Comparison of ENCODE assay signal across 23 cellular contexts in genomic region chr9:764986-765385, GRCh38.
DNase-seq lines count a peak whose midpoint lies in the region; FAIRE-seq and TF ChIP-seq lines count a peak whose summit lies in the region.
"Had no signal": no experiment of that assay in that cellular context is flagged by ENCODE, and none has a peak within 500 bp of the region (broad histone marks: within the 10 kb centered on the region; RNA-seq: fewer than 3 reads in every experiment).

No MANE protein-coding gene starts in this region.

- no peak overlapping the region for H2BK5ac ChIP-seq in trophoblast cell (ENCODE audit: low read depth, low read length, poor library complexity)

- H2AK5ac ChIP-seq in trophoblast cell (ENCODE audit: low read length), result no peak overlapping the region

- no peak overlapping the region for H3K4me3 ChIP-seq in right atrium auricular region
- no peak overlapping the region for H3K4me3 ChIP-seq in left ventricle myocardium inferior
- H3K4me3 ChIP-seq in endothelial cell of umbilical vein (replicated peaks in 1 of 3; ENCODE audit: insufficient read depth in 1 of 3, low read depth in 1 of 3, low read length in 3 of 3), result no peak overlapping the region
- H3K4me3 ChIP-seq in trophoblast cell (ENCODE audit: low read depth, low read length), result no peak overlapping the region
- H3K4me3 ChIP-seq in smooth muscle cell, result no peak overlapping the region
- H3K4me3 ChIP-seq: A549; BLaER1 treated with 17β-estradiol and CSF1 and Interleukin-3, amounts not matched to agents 10 nM and 100 nM had no signal

- H3K4me1 Mint-ChIP-seq in type B pancreatic cell (ENCODE audit: unreplicated experiment), result no peaks in the 10 kb centered on the region

- no peaks in the 10 kb centered on the region for H3K4me1 ChIP-seq in right atrium auricular region
- peaks cover 17% of the 10 kb centered on the region for H3K4me1 ChIP-seq in left ventricle myocardium inferior
- H3K4me1 ChIP-seq in endothelial cell of umbilical vein (ENCODE audit: control insufficient read depth, extremely low read depth, insufficient read depth, low read length), result peaks cover 2% of the 10 kb centered on the region
- peaks cover 3 to 7% of the 10 kb centered on the region in 2 experiments for H3K4me1 ChIP-seq in trophoblast cell (ENCODE audit: control insufficient read depth in 1 of 2, insufficient read depth in 2 of 2, low read length in 2 of 2)
- no peaks in the 10 kb centered on the region for H3K4me1 ChIP-seq in smooth muscle cell (ENCODE audit: low read depth)
- H3K4me1 ChIP-seq: Caco-2 had no signal

- H4K12ac ChIP-seq in trophoblast cell (ENCODE audit: low read depth, low read length), result no peak overlapping the region

- no peak overlapping the region for H3K4me2 ChIP-seq in endothelial cell of umbilical vein (ENCODE audit: insufficient read depth, low read length)
- no peak overlapping the region for H3K4me2 ChIP-seq in trophoblast cell (ENCODE audit: low read length)
- no peak overlapping the region for H3K4me2 ChIP-seq in smooth muscle cell

- dilution Hi-C loops in endothelial cell of umbilical vein (cut with MboI; ENCODE audit: extremely low pct_ligation_motif_present, low sequenced_read_pairs), result loop anchor here (25.0 kb wide), 1 partner anchor 153 kb away; no protein-coding TSS in a partner anchor

- WGBS in trophoblast cell (ENCODE audit: extremely low coverage, insufficient coverage, insufficient read length), result no CpG with 5 or more reads among the region's 2 CpGs
- 89% methylated on average over 2 of the region's 2 CpGs for WGBS in smooth muscle cell (ENCODE audit: low lambda C conversion rate)

- FAIRE-seq in endothelial cell of umbilical vein (lab: Jason Lieb, UNC), result peak; percentile 35
- FAIRE-seq: D721Med, G401.6, GM12891 had no signal

- H3K23ac ChIP-seq in trophoblast cell (ENCODE audit: low read length), result no peak overlapping the region

- no peak overlapping the region for H3K4me3 Mint-ChIP-seq in type B pancreatic cell
- H3K4me3 Mint-ChIP-seq: B cell; CD4-positive, alpha-beta T cell; CD8-positive, alpha-beta T cell had no signal

- no TSS peak for BruUV-seq in endothelial cell of umbilical vein (replicated peaks; lab: Mats Ljungman, UMichigan)

- H3K27ac ChIP-seq in right atrium auricular region (no peak overlapping the region), left ventricle myocardium inferior (replicated peaks) (no peak overlapping the region), endothelial cell of umbilical vein (ENCODE audit: insufficient read depth, low read depth, low read length) (no peak overlapping the region), trophoblast cell (ENCODE audit: low read depth, low read length) (no peak overlapping the region), smooth muscle cell (ENCODE audit: low read depth) (no peak overlapping the region)
- H3K27ac ChIP-seq: 22Rv1; BLaER1 treated with 17β-estradiol and CSF1 and Interleukin-3, amounts not matched to agents 10 nM and 100 nM; C4-2B had no signal

- POLR2A ChIA-PET in endothelial cell of umbilical vein (lab: Charles Lee), result no interaction called here

- H3K9me1 ChIP-seq in endothelial cell of umbilical vein (replicated peaks; ENCODE audit: control insufficient read depth, extremely low read depth, insufficient read depth, low read length), result no peaks in the 10 kb centered on the region

- H3K27me3 Mint-ChIP-seq in type B pancreatic cell, result no peaks in the 10 kb centered on the region

- H3K79me1 ChIP-seq in trophoblast cell (ENCODE audit: low read length), result peaks cover 5% of the 10 kb centered on the region

- H3K9me3 Mint-ChIP-seq in type B pancreatic cell, result peaks cover 21% of the 10 kb centered on the region

- H2AFZ ChIP-seq in endothelial cell of umbilical vein (ENCODE audit: low read depth, low read length), result no peak overlapping the region
- no peak overlapping the region for H2AFZ ChIP-seq in trophoblast cell (ENCODE audit: insufficient read depth, low read length, poor library complexity)
- H2AFZ ChIP-seq in smooth muscle cell (ENCODE audit: low read depth), result no peak overlapping the region

- no peak overlapping the region for H3K4ac ChIP-seq in trophoblast cell (ENCODE audit: low read depth, low read length)

- peak overlapping the region; percentile 22 for H3K27ac Mint-ChIP-seq in type B pancreatic cell
- H3K27ac Mint-ChIP-seq: B cell; CD4-positive, alpha-beta T cell; CD8-positive, alpha-beta T cell had no signal

- H2BK120ac ChIP-seq in trophoblast cell (ENCODE audit: insufficient read depth, low read length, poor library complexity), result peak overlapping the region; percentile 14

- no peak for TF ChIP-seq POLR2A in endothelial cell of umbilical vein (IDR thresholded peaks at IDR 0.05; ENCODE audit: low read depth, low read length)

- H3K79me2 ChIP-seq in endothelial cell of umbilical vein (ENCODE audit: control insufficient read depth, insufficient read depth, low read length), result no peaks in the 10 kb centered on the region
- no peaks in the 10 kb centered on the region for H3K79me2 ChIP-seq in trophoblast cell (ENCODE audit: control insufficient read depth, insufficient read depth, low read length, poor library complexity)
- H3K79me2 ChIP-seq in smooth muscle cell (ENCODE audit: low read depth), result no peaks in the 10 kb centered on the region

- H3K18ac ChIP-seq in trophoblast cell (ENCODE audit: low read length), result no peak overlapping the region

- DNase-seq in right atrium auricular region (ENCODE audit: low spot score), result peak; percentile 52
- DNase-seq in left ventricle myocardium inferior, result no peak
- DNase-seq in endothelial cell of umbilical vein (ENCODE audit: low read depth, low spot score), result no peak
- DNase-seq in trophoblast cell, result peak; percentile 40 to 67
- no peak for DNase-seq in type B pancreatic cell (ENCODE audit: extremely low spot score, unreplicated experiment)
- no peak for DNase-seq in smooth muscle cell (lab: John Stamatoyannopoulos, UW; ENCODE audit: unreplicated experiment)
- DNase-seq in activated CD8-positive, alpha-beta memory T cell treated with anti-CD3 and anti-CD28 coated beads for 24 hours, result no peak
- no peak for DNase-seq in HPDE6-E6E7 (ENCODE audit: extremely low spot score)
- DNase-seq: AML-193; Caco-2; Calu3; CD4-positive, alpha-beta T cell; DMS79 treated with DMSO at 0.1 percent for 48 hours; GF-D8 had no signal

- H3K9me3 ChIP-seq in right atrium auricular region (no peaks in the 10 kb centered on the region), left ventricle myocardium inferior (replicated peaks) (no peaks in the 10 kb centered on the region), endothelial cell of umbilical vein (replicated peaks; ENCODE audit: control insufficient read depth, insufficient read depth, low read length) (no peaks in the 10 kb centered on the region), trophoblast cell (ENCODE audit: insufficient read depth, low read depth, low read length) (peaks cover 6% of the 10 kb centered on the region), smooth muscle cell (replicated peaks; ENCODE audit: low read depth) (no peaks in the 10 kb centered on the region)
- H3K9me3 ChIP-seq: Caco-2 had no signal

- H3F3A ChIP-seq in smooth muscle cell (ENCODE audit: low read depth), result no peaks in the 10 kb centered on the region

- H3K36me3 Mint-ChIP-seq in type B pancreatic cell, result peaks cover 4% of the 10 kb centered on the region
- H3K36me3 Mint-ChIP-seq: CD8-positive, alpha-beta T cell had no signal

- H4K91ac ChIP-seq in trophoblast cell (ENCODE audit: low read depth, low read length), result peak overlapping the region; percentile 24

- H3K9ac ChIP-seq in endothelial cell of umbilical vein (replicated peaks; ENCODE audit: extremely low read depth, insufficient read depth, low read length), result no peak overlapping the region
- no peak overlapping the region for H3K9ac ChIP-seq in trophoblast cell (ENCODE audit: low read length)
- H3K9ac ChIP-seq in smooth muscle cell (ENCODE audit: low read depth), result no peak overlapping the region
- H3K9ac ChIP-seq: BLaER1 treated with 17β-estradiol and CSF1 and Interleukin-3, amounts not matched to agents 10 nM and 100 nM had no signal

- intact Hi-C loops in left ventricle myocardium inferior (cut with micrococcal nuclease) (loop anchor here (5.0 kb wide), 2 partner anchors 153 to 378 kb away; no protein-coding TSS in a partner anchor), endothelial cell of umbilical vein (cut with micrococcal nuclease) (loop anchor here (1.0 to 5.0 kb wide), 5 partner anchors 41 to 380 kb away; partner anchors contain the start of gene KANK1)

- CTCF ChIA-PET in endothelial cell of umbilical vein (lab: Charles Lee), result interaction anchor here (1.1 to 2.5 kb wide), 8 partner anchors 10 to 238 kb away, joined by 3 to 14 read pairs (median 6); no protein-coding TSS in a partner anchor

- no peak overlapping the region for H4K8ac ChIP-seq in trophoblast cell (ENCODE audit: low read depth, low read length)

- TF ChIP-seq CTCF in right atrium auricular region (IDR thresholded peaks at IDR 0.05) (no peak), left ventricle myocardium inferior (IDR thresholded peaks at IDR 0.05; ENCODE audit: borderline replicate concordance) (no peak), endothelial cell of umbilical vein (IDR thresholded peaks at IDR 0.05; ENCODE audit: extremely low read depth in 1 of 2, insufficient read depth in 1 of 2, low read depth in 1 of 2, low read length in 2 of 2) (no peak), type B pancreatic cell (conservative IDR thresholded peaks at IDR 0.05) (no peak), smooth muscle cell (IDR thresholded peaks at IDR 0.05; ENCODE audit: borderline replicate concordance, insufficient read depth, poor library complexity, severe bottlenecking) (no peak)

- no peak overlapping the region for H3K14ac ChIP-seq in trophoblast cell (ENCODE audit: low read length)

- H3K36me3 ChIP-seq in right atrium auricular region, result no peaks in the 10 kb centered on the region
- H3K36me3 ChIP-seq in left ventricle myocardium inferior, result no peaks in the 10 kb centered on the region
- no peaks in the 10 kb centered on the region for H3K36me3 ChIP-seq in endothelial cell of umbilical vein (ENCODE audit: control insufficient read depth in 2 of 2, extremely low read depth in 1 of 2, insufficient read depth in 2 of 2, low read length in 2 of 2)
- H3K36me3 ChIP-seq in trophoblast cell (ENCODE audit: control insufficient read depth in 1 of 2, insufficient read depth in 2 of 2, low read length in 2 of 2), result no peaks in the 10 kb centered on the region
- no peaks in the 10 kb centered on the region for H3K36me3 ChIP-seq in smooth muscle cell (ENCODE audit: low read depth)
- H3K36me3 ChIP-seq: BLaER1 treated with 17β-estradiol and CSF1 and Interleukin-3, amounts not matched to agents 10 nM and 100 nM had no signal

- H3K27me3 ChIP-seq in right atrium auricular region (no peaks in the 10 kb centered on the region), left ventricle myocardium inferior (ENCODE audit: low read depth) (peaks cover 12% of the 10 kb centered on the region), endothelial cell of umbilical vein (ENCODE audit: control insufficient read depth in 2 of 2, insufficient read depth in 2 of 2, low read length in 2 of 2) (peaks cover 3% of the 10 kb centered on the region in 2 experiments), trophoblast cell (ENCODE audit: insufficient read depth, low read length) (no peaks in the 10 kb centered on the region), smooth muscle cell (ENCODE audit: low read depth) (no peaks in the 10 kb centered on the region)
- H3K27me3 ChIP-seq: BLaER1 treated with 17β-estradiol and CSF1 and Interleukin-3, amounts not matched to agents 10 nM and 100 nM had no signal

- no peaks in the 10 kb centered on the region for H4K20me1 ChIP-seq in endothelial cell of umbilical vein (replicated peaks; ENCODE audit: control insufficient read depth, extremely low read depth, insufficient read depth, low read length)
- no peaks in the 10 kb centered on the region for H4K20me1 ChIP-seq in smooth muscle cell (ENCODE audit: low read depth)
- H4K20me1 ChIP-seq: BLaER1 treated with 17β-estradiol and CSF1 and Interleukin-3, amounts not matched to agents 10 nM and 100 nM had no signal

- H2BK12ac ChIP-seq in trophoblast cell (ENCODE audit: low read length), result no peak overlapping the region

Comparison
In these comparisons a context has a peak if more than half of its experiments do, and no peak if none do; other contexts are left out.
1. DNase-seq: peak in right atrium auricular region (single experiment) and trophoblast cell (2 of 2); none in left ventricle myocardium inferior (single experiment), endothelial cell of umbilical vein (single experiment), type B pancreatic cell (single experiment), smooth muscle cell (single experiment), activated CD8-positive, alpha-beta memory T cell treated with anti-CD3 and anti-CD28 coated beads for 24 hours (single experiment) and HPDE6-E6E7 (single experiment).